Comparison of ENCODE assay signal across 8 cellular contexts in the genomic region with DNA sequence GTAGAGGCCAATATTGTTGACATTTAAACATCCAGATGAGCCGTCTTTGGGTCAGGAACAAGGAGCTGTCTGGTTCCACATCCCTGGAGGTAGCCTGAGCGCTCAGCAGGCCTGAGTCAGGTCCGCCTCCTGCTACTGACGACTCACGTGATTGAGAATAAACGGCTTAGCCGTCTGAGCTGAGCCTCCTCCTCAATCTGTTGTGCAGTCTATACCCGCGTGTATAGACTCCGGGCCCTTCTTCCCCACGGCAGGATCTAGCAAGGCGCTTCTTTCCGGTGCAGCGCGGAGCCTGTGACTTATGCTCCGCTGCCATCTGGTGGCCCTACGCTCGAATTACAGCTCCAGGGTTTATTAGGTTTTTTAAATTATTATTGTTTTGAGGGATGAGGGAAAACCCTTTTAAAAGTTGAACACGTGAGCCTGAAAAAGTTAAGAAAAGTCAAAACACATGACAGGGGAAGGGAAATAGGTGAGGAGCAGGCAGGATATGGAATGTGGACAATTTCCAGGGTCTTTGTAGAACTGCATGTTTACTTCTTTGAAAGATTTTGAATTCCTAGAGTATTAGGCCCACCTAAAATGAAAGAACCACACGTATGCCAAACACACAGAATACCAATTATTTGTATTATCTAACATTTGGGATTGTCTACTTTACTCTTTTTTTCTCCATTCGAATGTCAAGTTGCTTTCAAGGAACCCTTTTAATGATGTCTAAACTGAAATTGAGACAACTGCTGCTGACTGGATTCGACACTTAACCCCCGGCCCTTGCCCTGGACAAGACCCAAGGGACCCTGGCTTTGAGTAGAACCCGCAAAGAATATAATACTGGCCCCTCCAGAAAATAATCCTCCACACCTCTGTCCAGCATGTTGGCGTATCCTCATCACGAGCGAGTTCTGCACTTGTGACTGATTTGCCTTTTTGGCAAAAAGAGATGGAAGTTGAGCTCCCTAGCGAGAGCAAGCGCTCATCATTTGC.
DNase-seq lines count a peak whose midpoint lies in the region; ATAC-seq and TF ChIP-seq lines count a peak whose summit lies in the region.

No MANE protein-coding gene starts in this region.

- no peak overlapping the region for H3K4me3 ChIP-seq in AG04450 (ENCODE audit: low read depth, low read length)

- H3K27me3 ChIP-seq in AG04450 (ENCODE audit: control insufficient read depth, insufficient read depth, low read length) = peaks cover 5% of the 10 kb centered on the region

- TF ChIP-seq CTCF in AG04450 (IDR thresholded peaks at IDR 0.05; ENCODE audit: low read depth, low read length) = peak; percentile 93

- DNase-seq in AG04450 (ENCODE audit: low read depth, low spot score) (peak; percentile 41), NCI-H345 (lab: John Stamatoyannopoulos, UW) (peak; percentile 73), cerebellum (ENCODE audit: low spot score) (peak; percentile 45), left lobe of liver (ENCODE audit: low spot score) (peak; percentile 61)
- peak; percentile 40 for DNase-seq in activated CD4-positive, alpha-beta T cell treated with anti-CD3 and anti-CD28 coated beads for 1 hour
- DNase-seq in stimulated activated CD4-positive, alpha-beta T cell treated with anti-CD3 and anti-CD28 coated beads, TNF-alpha, amount 100 ng/mL, for 1 hour (ENCODE audit: low read depth in 3 of 3, low spot score in 1 of 3) = peak in 2 of 3 donors; percentile 29 to 38

- CTCF ChIA-PET in AG04450 (lab: Charles Lee) = interaction anchor here (0.5 to 4.4 kb wide), 26 partner anchors 9 to 1705 kb away, joined by 3 to 94 read pairs (median 4); no protein-coding TSS in a partner anchor

- POLR2A ChIA-PET in AG04450 (lab: Yijun Ruan, JAX) = no interaction called here

- no peaks in the 10 kb centered on the region; the same call in 1 of the 2 replicates for H3K9me3 ChIP-seq in AG04450 (ENCODE audit: control insufficient read depth, insufficient read depth, low read length)

- ATAC-seq in GM18868 (IDR thresholded peaks at IDR 0.05; ENCODE audit: unreplicated experiment) = peak; percentile 87
- peak; percentile 84 for ATAC-seq in HG03159 (IDR thresholded peaks at IDR 0.05; ENCODE audit: unreplicated experiment)
- peak; percentile 97 for ATAC-seq in left lobe of liver

- H3K27ac ChIP-seq in AG04450 (ENCODE audit: low read depth, low read length) = no peak overlapping the region
